ENCODE assay signal across 9 cellular contexts in genomic region chr3:64150527-64151238, GRCh38.
DNase-seq lines count a peak whose midpoint lies in the region; ATAC-seq and TF ChIP-seq lines count a peak whose summit lies in the region.
"Had no signal": no experiment of that assay in that cellular context is flagged by ENCODE, and none has a peak within 500 bp of the region (broad histone marks: within the 10 kb centered on the region; RNA-seq: fewer than 3 reads in every experiment).

No MANE protein-coding gene starts in this region.

- H3K27ac Mint-ChIP-seq in Calu3 (ENCODE audit: unreplicated experiment) (peak overlapping the region; percentile 39), progenitor cell of endocrine pancreas (peak overlapping the region; percentile 92)
- H3K27ac Mint-ChIP-seq: dendritic cell treated with granulocyte-macrophage colony-stimulating factor and Interleukin-4, amounts not matched to agents 40 ng/mL and 50 ng/mL, for 4 days had no signal

- CTCF ChIA-PET in Calu3 (lab: Charles Lee), result interaction anchor here (0.6 to 0.7 kb wide), 3 partner anchors 15 to 214 kb away, joined by 4 to 8 read pairs (median 5); no protein-coding TSS in a partner anchor

- H3K9me3 Mint-ChIP-seq in Calu3 (ENCODE audit: low read depth, unreplicated experiment), result no peaks in the 10 kb centered on the region
- no peaks in the 10 kb centered on the region for H3K9me3 Mint-ChIP-seq in progenitor cell of endocrine pancreas (ENCODE audit: low read depth)
- H3K9me3 Mint-ChIP-seq: dendritic cell treated with granulocyte-macrophage colony-stimulating factor and Interleukin-4, amounts not matched to agents 40 ng/mL and 50 ng/mL, for 4 days had no signal

- H3K36me3 Mint-ChIP-seq in Calu3 (ENCODE audit: insufficient read depth, unreplicated experiment) (no peaks in the 10 kb centered on the region), progenitor cell of endocrine pancreas (ENCODE audit: insufficient read depth) (peaks cover 19% of the 10 kb centered on the region)

- DNase-seq in Calu3, result peak; percentile 44
- peak; percentile 95 for DNase-seq in NCI-H748 (lab: John Stamatoyannopoulos, UW; ENCODE audit: unreplicated experiment)
- DNase-seq in fibroblast of peridontal ligament (ENCODE audit: extremely low read depth), result peak; percentile 87
- DNase-seq in progenitor cell of endocrine pancreas (ENCODE audit: low spot score, unreplicated experiment), result peak; percentile 15
- DNase-seq in activated CD4-positive, alpha-beta T cell treated with anti-CD3 and anti-CD28 coated beads, Interleukin-2, amount 50 U/mL, for 48 hours, result no peak
- no peak for DNase-seq in central memory CD4-positive, alpha-beta T cell

- intact Hi-C loops in Calu3 (cut with micrococcal nuclease; ENCODE audit: unreplicated experiment), result no loop called here

- ATAC-seq in GM18858 (IDR thresholded peaks at IDR 0.05; ENCODE audit: unreplicated experiment) (no peak), HG03378 (IDR thresholded peaks at IDR 0.05; ENCODE audit: unreplicated experiment) (no peak)

- TF ChIP-seq CTCF in Calu3 (IDR thresholded peaks at IDR 0.05; ENCODE audit: unreplicated experiment) (no peak), progenitor cell of endocrine pancreas (IDR thresholded peaks at IDR 0.05; ENCODE audit: unreplicated experiment) (no peak)

- no TSS peak for BruUV-seq in Calu3 (replicated peaks; lab: Mats Ljungman, UMichigan)

- H3K4me1 Mint-ChIP-seq in Calu3 (ENCODE audit: low read depth, unreplicated experiment) (peaks cover 6% of the 10 kb centered on the region), progenitor cell of endocrine pancreas (ENCODE audit: low read depth) (peaks cover 17% of the 10 kb centered on the region)

- H3K27me3 Mint-ChIP-seq in Calu3 (ENCODE audit: unreplicated experiment) (no peaks in the 10 kb centered on the region), progenitor cell of endocrine pancreas (no peaks in the 10 kb centered on the region)
- H3K27me3 Mint-ChIP-seq: dendritic cell treated with granulocyte-macrophage colony-stimulating factor and Interleukin-4, amounts not matched to agents 40 ng/mL and 50 ng/mL, for 4 days had no signal

- H3K4me3 Mint-ChIP-seq in Calu3 (ENCODE audit: low read depth, unreplicated experiment) (no peak overlapping the region), progenitor cell of endocrine pancreas (ENCODE audit: low read depth) (no peak overlapping the region)
- H3K4me3 Mint-ChIP-seq: dendritic cell treated with granulocyte-macrophage colony-stimulating factor and Interleukin-4, amounts not matched to agents 40 ng/mL and 50 ng/mL, for 4 days had no signal

Comparison
In these comparisons a context has a peak if more than half of its experiments do, and no peak if none do; other contexts are left out.
1. DNase-seq: peak in Calu3 (single experiment), NCI-H748 (single experiment), fibroblast of peridontal ligament (single experiment) and progenitor cell of endocrine pancreas (single experiment); none in activated CD4-positive, alpha-beta T cell treated with anti-CD3 and anti-CD28 coated beads, Interleukin-2, amount 50 U/mL, for 48 hours (0 of 2) and central memory CD4-positive, alpha-beta T cell (single experiment).